ENCODE assay signal across 11 cellular contexts in the genomic region with DNA sequence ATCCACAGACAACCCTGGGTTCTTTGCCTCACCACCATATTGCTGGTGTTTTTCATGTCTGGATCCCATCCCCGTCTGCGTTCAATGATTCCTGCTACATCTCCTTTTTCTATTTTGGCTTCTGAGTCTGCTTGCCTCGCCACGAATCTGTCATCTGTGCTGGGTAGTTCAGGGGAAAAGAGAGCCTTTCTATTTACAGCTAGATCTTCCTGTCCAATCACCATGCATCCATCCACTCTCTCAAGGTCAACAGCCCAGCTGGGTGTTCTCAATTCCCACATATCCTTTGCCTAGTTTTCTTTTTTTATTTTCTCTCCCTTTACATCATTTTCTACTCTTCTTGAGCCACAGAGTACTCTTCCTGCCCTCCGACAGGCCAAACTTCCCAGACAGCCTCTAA.
"Had no signal": no experiment of that assay in that cellular context is flagged by ENCODE, and none has a peak within 500 bp of the region (broad histone marks: within the 10 kb centered on the region; RNA-seq: fewer than 3 reads in every experiment).

No MANE protein-coding gene starts in this region.

- H3K27me3 ChIP-seq: foreskin keratinocyte had no signal

- H3K4me1 Mint-ChIP-seq: activated naive CD4-positive, alpha-beta T cell treated with anti-CD3 and anti-CD28 coated beads, Interleukin-2, amount 10 ng/mL, durations not matched to agents 7 days and 5 days; stimulated activated naive CD8-positive, alpha-beta T cell treated with anti-CD3 and anti-CD28 coated beads, Interleukin-15, amount 100 ng/mL, for 72 hours had no signal

- H3K4me3 Mint-ChIP-seq: activated naive CD4-positive, alpha-beta T cell treated with anti-CD3 and anti-CD28 coated beads, Interleukin-2, amount 10 ng/mL, durations not matched to agents 7 days and 5 days; nephron; stimulated activated naive CD8-positive, alpha-beta T cell treated with anti-CD3 and anti-CD28 coated beads, Interleukin-15, amount 100 ng/mL, for 72 hours; T-helper 1 cell treated with Interleukin-12 subunit alpha and Interleukin-12 subunit beta and Interleukin-4 antibody, amounts not matched to agents 30 μg/mL and 1 μg/mL, for 36 hours had no signal

- H3K27ac Mint-ChIP-seq: activated naive CD4-positive, alpha-beta T cell treated with anti-CD3 and anti-CD28 coated beads, Interleukin-2, amount 10 ng/mL, durations not matched to agents 7 days and 5 days; nephron; stimulated activated naive CD8-positive, alpha-beta T cell treated with anti-CD3 and anti-CD28 coated beads, Interleukin-15, amount 100 ng/mL, for 72 hours; T-helper 1 cell treated with Interleukin-12 subunit alpha and Interleukin-12 subunit beta and Interleukin-4 antibody, amounts not matched to agents 30 μg/mL and 1 μg/mL, for 36 hours had no signal

- H3K9me3 Mint-ChIP-seq: activated naive CD4-positive, alpha-beta T cell treated with anti-CD3 and anti-CD28 coated beads, Interleukin-2, amount 10 ng/mL, durations not matched to agents 7 days and 5 days; stimulated activated naive CD8-positive, alpha-beta T cell treated with anti-CD3 and anti-CD28 coated beads, Interleukin-15, amount 100 ng/mL, for 72 hours; T-helper 1 cell treated with Interleukin-12 subunit alpha and Interleukin-12 subunit beta and Interleukin-4 antibody, amounts not matched to agents 30 μg/mL and 1 μg/mL, for 36 hours had no signal

- H3K9me3 ChIP-seq: prostate gland had no signal

- DNase-seq: activated CD4-positive, alpha-beta T cell treated with anti-CD3 and anti-CD28 coated beads for 1 hour; activated CD4-positive, alpha-beta T cell treated with anti-CD3 and anti-CD28 coated beads, Interleukin-2, amount 50 U/mL, for 4 hours; activated T-cell treated with anti-CD3 and anti-CD28 coated beads for 4 hours; effector memory CD4-positive, alpha-beta T cell; foreskin keratinocyte had no signal

- H3K4me1 ChIP-seq: prostate gland had no signal

- H3K36me3 ChIP-seq: prostate gland had no signal

- H3K4me3 ChIP-seq: prostate gland had no signal

- H3K36me3 Mint-ChIP-seq: activated naive CD4-positive, alpha-beta T cell treated with anti-CD3 and anti-CD28 coated beads, Interleukin-2, amount 10 ng/mL, durations not matched to agents 7 days and 5 days had no signal

- H3K27me3 Mint-ChIP-seq: activated naive CD4-positive, alpha-beta T cell treated with anti-CD3 and anti-CD28 coated beads, Interleukin-2, amount 10 ng/mL, durations not matched to agents 7 days and 5 days; stimulated activated naive CD8-positive, alpha-beta T cell treated with anti-CD3 and anti-CD28 coated beads, Interleukin-15, amount 100 ng/mL, for 72 hours had no signal

- H3K27ac ChIP-seq: foreskin keratinocyte, prostate gland, VCaP had no signal
